ENCODE assay signal across 24 cellular contexts in genomic region chr16:63171545-63171944, GRCh38.
"Had no signal": no experiment of that assay in that cellular context is flagged by ENCODE, and none has a peak within 500 bp of the region (broad histone marks: within the 10 kb centered on the region; RNA-seq: fewer than 3 reads in every experiment).

No MANE protein-coding gene starts in this region.

- H3K4me1 ChIP-seq: esophagus muscularis mucosa, foreskin keratinocyte, gastroesophageal sphincter, heart left ventricle, left lung, lower lobe of right lung had no signal

- H3K27me3 ChIP-seq: dorsolateral prefrontal cortex, esophagus muscularis mucosa, foreskin keratinocyte, gastroesophageal sphincter, heart left ventricle, hepatocyte, left lung had no signal

- H3K4me2 ChIP-seq: hepatocyte had no signal

- H2AFZ ChIP-seq: hepatocyte had no signal

- FAIRE-seq: colon, endothelial cell of umbilical vein, frontal cortex, kidney had no signal

- H3K36me3 ChIP-seq: esophagus muscularis mucosa, gastroesophageal sphincter, heart left ventricle, left lung, lower lobe of right lung had no signal

- DNase-seq: dermis blood vessel endothelial cell; dorsolateral prefrontal cortex; effector CD4-positive, alpha-beta T cell; effector memory CD4-positive, alpha-beta T cell; foreskin keratinocyte; heart left ventricle; hypothalamus; immature natural killer cell; islet precursor cell; kidney; left cardiac atrium; left lung; left ventricle myocardium superior; lower lobe of right lung; mesenchymal stem cell; mucosa of descending colon; naive B cell had no signal

- H3K9me3 ChIP-seq: esophagus muscularis mucosa, gastroesophageal sphincter, left lung, lower lobe of right lung, mucosa of descending colon had no signal

- H3K4me3 ChIP-seq: coronary artery, dorsolateral prefrontal cortex, esophagus muscularis mucosa, gastroesophageal sphincter, heart left ventricle, hepatocyte, left lung, lower lobe of right lung, mucosa of descending colon had no signal

- H3K27ac ChIP-seq: coronary artery, dorsolateral prefrontal cortex, esophagus muscularis mucosa, foreskin keratinocyte, gastroesophageal sphincter, heart left ventricle, hepatocyte, left lung, lower lobe of right lung had no signal

- H3K79me2 ChIP-seq: hepatocyte had no signal

- ATAC-seq: foreskin keratinocyte, gastroesophageal sphincter, heart left ventricle, left cardiac atrium, left lung, left ventricle myocardium superior, lower lobe of right lung, mucosa of descending colon had no signal
